22 cellular contexts compared by ENCODE assay signal in the genomic region with DNA sequence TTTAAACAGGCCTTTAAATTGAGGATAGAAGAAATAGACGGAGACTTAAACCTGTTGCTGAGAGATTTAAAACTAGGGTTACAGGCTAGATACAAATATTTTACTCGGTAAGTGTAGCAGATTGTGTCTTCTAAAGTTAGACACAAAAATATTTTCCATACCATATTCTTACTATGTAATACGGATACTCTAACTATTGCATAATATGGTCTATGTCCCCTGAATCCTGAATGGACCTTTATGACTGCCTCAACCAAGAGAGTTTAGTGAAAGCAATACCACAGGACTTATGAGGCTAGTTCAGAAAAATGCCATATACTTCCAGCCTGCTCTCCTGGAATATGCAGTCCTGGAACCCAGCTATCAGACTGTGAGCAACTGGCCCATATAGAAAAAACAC. TPM values are rescaled to one million over a fixed set of nuclear protein-coding genes. Genes with fewer than 3 reads are reported as not detected.
DNase-seq lines count a peak whose midpoint lies in the region; ATAC-seq, FAIRE-seq and TF ChIP-seq lines count a peak whose summit lies in the region.
"Had no signal": no experiment of that assay in that cellular context is flagged by ENCODE, and none has a peak within 500 bp of the region (broad histone marks: within the 10 kb centered on the region; RNA-seq: fewer than 3 reads in every experiment).

No MANE protein-coding gene starts in this region.

- peak overlapping the region; percentile 19 for H3K4me2 ChIP-seq in GM23248 (ENCODE audit: unreplicated experiment)
- no peak overlapping the region for H3K4me2 ChIP-seq in IMR-90 (ENCODE audit: low read depth, low read length)
- H3K4me2 ChIP-seq in K562 (ENCODE audit: insufficient read depth, low read length): no peak overlapping the region
- no peak overlapping the region for H3K4me2 ChIP-seq in smooth muscle cell
- H3K4me2 ChIP-seq: BLaER1, GM23338 had no signal

- H3K9ac ChIP-seq in GM23248 (no peak overlapping the region), IMR-90 (ENCODE audit: low read depth, low read length) (no peak overlapping the region), K562 (ENCODE audit: insufficient read depth in 1 of 2, low read depth in 2 of 2, low read length in 2 of 2) (no peak overlapping the region), smooth muscle cell (ENCODE audit: low read depth) (no peak overlapping the region)
- H3K9ac ChIP-seq: BLaER1 had no signal

- no peak overlapping the region for H2BK5ac ChIP-seq in IMR-90 (ENCODE audit: low read depth, low read length, poor library complexity, severe bottlenecking)

- no peaks in the 10 kb centered on the region for H3K79me1 ChIP-seq in IMR-90 (ENCODE audit: low read depth in 1 of 2, low read length in 2 of 2)

- H4K20me1 ChIP-seq in GM23248 (ENCODE audit: insufficient read depth): no peaks in the 10 kb centered on the region
- no peaks in the 10 kb centered on the region for H4K20me1 ChIP-seq in IMR-90 (ENCODE audit: insufficient read depth, low read length)
- no peaks in the 10 kb centered on the region for H4K20me1 ChIP-seq in K562 (replicated peaks; ENCODE audit: control insufficient read depth, insufficient read depth, low read length)
- H4K20me1 ChIP-seq in smooth muscle cell (ENCODE audit: low read depth): no peaks in the 10 kb centered on the region
- H4K20me1 ChIP-seq: BLaER1 had no signal

- H3K9me1 ChIP-seq in IMR-90 (ENCODE audit: insufficient read depth, low read length) (no peaks in the 10 kb centered on the region), K562 (ENCODE audit: control insufficient read depth, insufficient read depth, low read length) (no peaks in the 10 kb centered on the region)

- H4K8ac ChIP-seq in IMR-90 (ENCODE audit: low read depth in 2 of 2, low read length in 2 of 2): no peak overlapping the region

- no peak overlapping the region for H2AK9ac ChIP-seq in IMR-90 (replicated peaks; ENCODE audit: low read depth, low read length, poor library complexity)

- H3K23ac ChIP-seq in IMR-90 (ENCODE audit: low read depth, low read length): no peak overlapping the region

- no TSS peak for BruUV-seq in IMR-90 (replicated peaks; lab: Mats Ljungman, UMichigan)
- BruUV-seq in K562 (replicated peaks; lab: Mats Ljungman, UMichigan): no TSS peak

- H3K9me3 Mint-ChIP-seq in activated T-cell treated with anti-CD3 and anti-CD28 coated beads, Interleukin-2, amount 50 U/mL, for 24 hours: no peaks in the 10 kb centered on the region
- H3K9me3 Mint-ChIP-seq: CD4-positive, CD25-positive, alpha-beta regulatory T cell; CD8-positive, alpha-beta T cell; GM23338; H9; HFFc6 had no signal

- H4K91ac ChIP-seq in IMR-90 (ENCODE audit: insufficient read depth, low read depth, low read length): no peak overlapping the region

- no peak overlapping the region for H3K14ac ChIP-seq in IMR-90 (replicated peaks; ENCODE audit: low read depth, low read length)

- TF ChIP-seq CTCF in IMR-90 (conservative IDR thresholded peaks at IDR 0.05; ENCODE audit: low read depth, low read length) (no peak), K562 (IDR thresholded peaks at IDR 0.05 in 2 of 3, conservative IDR thresholded peaks at IDR 0.05 in 1 of 3; ENCODE audit: insufficient read depth in 2 of 3, low read depth in 1 of 3, low read length in 3 of 3) (no peak), smooth muscle cell (IDR thresholded peaks at IDR 0.05; ENCODE audit: borderline replicate concordance, insufficient read depth, poor library complexity, severe bottlenecking) (no peak)

- H3K18ac ChIP-seq in IMR-90 (ENCODE audit: low read depth, low read length): no peak overlapping the region

- TF ChIP-seq EP300 in K562 (IDR thresholded peaks at IDR 0.05; ENCODE audit: low read length): no peak

- no peak overlapping the region for H3K56ac ChIP-seq in IMR-90 (ENCODE audit: extremely low read depth, insufficient read depth, low read length)

- no peaks in the 10 kb centered on the region for H3K36me3 Mint-ChIP-seq in activated T-cell treated with anti-CD3 and anti-CD28 coated beads, Interleukin-2, amount 50 U/mL, for 24 hours (ENCODE audit: low read depth)
- H3K36me3 Mint-ChIP-seq: CD4-positive, CD25-positive, alpha-beta regulatory T cell; CD8-positive, alpha-beta T cell had no signal

- no peak overlapping the region for H3K4me3 ChIP-seq in GM23248
- H3K4me3 ChIP-seq in IMR-90 (ENCODE audit: insufficient read depth, low read depth, low read length): no peak overlapping the region
- H3K4me3 ChIP-seq in K562: no peak overlapping the region
- no peak overlapping the region for H3K4me3 ChIP-seq in smooth muscle cell
- H3K4me3 ChIP-seq: BLaER1, GM12878, GM23338 had no signal

- H3K9me2 ChIP-seq in GM23248 (ENCODE audit: insufficient read depth): 0 out of 2 replicates have a peak, but pooled peaks cover 3% of the 10 kb centered on the region

- H3K4ac ChIP-seq in IMR-90 (ENCODE audit: low read depth, low read length): no peak overlapping the region

- H3K4me1 ChIP-seq in GM23248 (ENCODE audit: insufficient read depth) (peaks cover 52% of the 10 kb centered on the region), IMR-90 (ENCODE audit: control insufficient read depth, insufficient read depth, low read length) (peaks cover 7% of the 10 kb centered on the region), K562 (replicated peaks in 1 of 2; ENCODE audit: control insufficient read depth in 2 of 2, insufficient read depth in 2 of 2, low read length in 2 of 2) (no peaks in the 10 kb centered on the region), smooth muscle cell (ENCODE audit: low read depth) (no peaks in the 10 kb centered on the region)

- no peak overlapping the region for H2BK20ac ChIP-seq in IMR-90 (ENCODE audit: low read depth, low read length)

- ATAC-seq in IMR-90 (ENCODE audit: low read depth) (no peak), K562 (no peak)
- ATAC-seq: CD8-positive, alpha-beta T cell; GM12878; GM23338; HCT116 had no signal

- H3K4me3 Mint-ChIP-seq in activated T-cell treated with anti-CD3 and anti-CD28 coated beads, Interleukin-2, amount 50 U/mL, for 24 hours: no peak overlapping the region
- H3K4me3 Mint-ChIP-seq: B cell; CD4-positive, CD25-positive, alpha-beta regulatory T cell; CD8-positive, alpha-beta T cell; GM23338; H9; HFFc6 had no signal

- H3K27ac ChIP-seq in GM23248 (peak overlapping the region; percentile 65), IMR-90 (ENCODE audit: insufficient read depth, low read length) (no peak overlapping the region), K562 (ENCODE audit: extremely low read depth, low read depth, low read length) (no peak overlapping the region), smooth muscle cell (ENCODE audit: low read depth) (no peak overlapping the region)
- H3K27ac ChIP-seq: BLaER1, C4-2B had no signal

- dilution Hi-C loops in IMR-90 (cut with HindIII; ENCODE audit: low sequenced_read_pairs, unreplicated experiment): no loop called here

- no peak for TF ChIP-seq POLR2A in IMR-90 (IDR thresholded peaks at IDR 0.05; ENCODE audit: low read depth, low read length)
- TF ChIP-seq POLR2A in K562 (conservative IDR thresholded peaks at IDR 0.05): no peak

- FAIRE-seq in K562 (lab: Jason Lieb, UNC): no peak
- FAIRE-seq: GM12878, GM18507 had no signal

- H2BK15ac ChIP-seq in IMR-90 (ENCODE audit: low read depth, low read length): no peak overlapping the region; the same call in 2 of the 3 replicates

- intact Hi-C loops in IMR-90 (cut with micrococcal nuclease) (no loop called here), K562 (cut with micrococcal nuclease) (no loop called here)

- TF ChIP-seq RAD21 in IMR-90 (IDR thresholded peaks at IDR 0.05; ENCODE audit: low read length): no peak
- TF ChIP-seq RAD21 in K562 (CRISPR knock-in tag; conservative IDR thresholded peaks at IDR 0.05 in 1 of 2, IDR thresholded peaks at IDR 0.05 in 1 of 2): no peak

- POLR2A ChIA-PET in IMR-90 (lab: Charles Lee; ENCODE audit: unreplicated experiment) (no interaction called here), K562 (lab: Yijun Ruan, JAX) (interaction anchor here (0.8 to 1.3 kb wide), 3 partner anchors 14 to 133 kb away, joined by 3 to 4 read pairs (median 3); no protein-coding TSS in a partner anchor)

- no peaks in the 10 kb centered on the region for H3K27me3 ChIP-seq in GM23248 (replicated peaks; ENCODE audit: insufficient read depth)
- H3K27me3 ChIP-seq in IMR-90 (ENCODE audit: control insufficient read depth, insufficient read depth, low read length): no peaks in the 10 kb centered on the region
- no peaks in the 10 kb centered on the region for H3K27me3 ChIP-seq in K562 (ENCODE audit: control insufficient read depth in 2 of 2, insufficient read depth in 2 of 2, low read length in 2 of 2)
- no peaks in the 10 kb centered on the region for H3K27me3 ChIP-seq in smooth muscle cell (ENCODE audit: low read depth)
- H3K27me3 ChIP-seq: BLaER1 had no signal

- in situ Hi-C loops in GM23248 (cut with MboI): no loop called here
- in situ Hi-C loops in IMR-90 (cut with MboI; ENCODE audit: low sequenced_read_pairs): no loop called here
- in situ Hi-C loops in K562 (cut with MboI): no loop called here

- no peaks in the 10 kb centered on the region for H3K9me3 ChIP-seq in GM23248 (ENCODE audit: low read depth)
- H3K9me3 ChIP-seq in IMR-90 (ENCODE audit: control insufficient read depth, insufficient read depth, low read length): no peaks in the 10 kb centered on the region
- H3K9me3 ChIP-seq in K562 (replicated peaks; ENCODE audit: control insufficient read depth, insufficient read depth, low read depth, low read length): no peaks in the 10 kb centered on the region
- H3K9me3 ChIP-seq in smooth muscle cell (replicated peaks; ENCODE audit: low read depth): no peaks in the 10 kb centered on the region
- H3K9me3 ChIP-seq: BLaER1, Caco-2 had no signal

- 65 to 69% methylated on average over 3 of the region's 3 CpGs for WGBS in GM23248 (ENCODE audit: low coverage in 1 of 2, low lambda C conversion rate in 2 of 2, missing lambda C conversion rate in 2 of 2), 2 experiments
- no CpG with 5 or more reads among the region's 3 CpGs for WGBS in IMR-90 (ENCODE audit: extremely low coverage in 2 of 2, insufficient read length in 1 of 2), 2 experiments
- WGBS in K562 (ENCODE audit: insufficient coverage, low coverage, missing lambda C conversion rate): 11% methylated on average over 3 of the region's 3 CpGs
- WGBS in smooth muscle cell (ENCODE audit: low lambda C conversion rate): 71% methylated on average over 3 of the region's 3 CpGs

- H3K4me1 Mint-ChIP-seq in activated T-cell treated with anti-CD3 and anti-CD28 coated beads, Interleukin-2, amount 50 U/mL, for 24 hours (ENCODE audit: low read depth): no peaks in the 10 kb centered on the region
- H3K4me1 Mint-ChIP-seq: B cell, GM23338, H9 had no signal

- no peaks in the 10 kb centered on the region for H3K36me3 ChIP-seq in GM23248 (ENCODE audit: low read depth)
- H3K36me3 ChIP-seq in IMR-90 (ENCODE audit: control insufficient read depth, insufficient read depth, low read length): no peaks in the 10 kb centered on the region
- no peaks in the 10 kb centered on the region for H3K36me3 ChIP-seq in K562 (ENCODE audit: control insufficient read depth, insufficient read depth, low read length)
- H3K36me3 ChIP-seq in smooth muscle cell (ENCODE audit: low read depth): no peaks in the 10 kb centered on the region
- H3K36me3 ChIP-seq: BLaER1 had no signal

- no peak overlapping the region for H3K27ac Mint-ChIP-seq in activated T-cell treated with anti-CD3 and anti-CD28 coated beads, Interleukin-2, amount 50 U/mL, for 24 hours
- H3K27ac Mint-ChIP-seq: B cell; CD4-positive, CD25-positive, alpha-beta regulatory T cell; CD8-positive, alpha-beta T cell; GM23338; H9; HFFc6 had no signal

- H2AK5ac ChIP-seq in IMR-90 (ENCODE audit: low read depth, low read length): no peak overlapping the region

- H2AFZ ChIP-seq in GM23248: no peak overlapping the region
- H2AFZ ChIP-seq in IMR-90 (replicated peaks; ENCODE audit: low read length, poor library complexity): no peak overlapping the region
- no peak overlapping the region for H2AFZ ChIP-seq in K562 (ENCODE audit: low read depth, low read length)
- H2AFZ ChIP-seq in smooth muscle cell (ENCODE audit: low read depth): peak overlapping the region; percentile 40
- H2AFZ ChIP-seq: GM23338 had no signal

- no peak overlapping the region for H4K5ac ChIP-seq in IMR-90 (ENCODE audit: low read depth, low read length)

- H3K79me2 ChIP-seq in GM23248 (ENCODE audit: insufficient read depth) (no peaks in the 10 kb centered on the region), K562 (ENCODE audit: control insufficient read depth, insufficient read depth, low read length) (no peaks in the 10 kb centered on the region), smooth muscle cell (ENCODE audit: low read depth) (no peaks in the 10 kb centered on the region)

- H3K27me3 Mint-ChIP-seq in activated T-cell treated with anti-CD3 and anti-CD28 coated beads, Interleukin-2, amount 50 U/mL, for 24 hours: peaks cover 5% of the 10 kb centered on the region
- H3K27me3 Mint-ChIP-seq: B cell had no signal

- no peak overlapping the region for H2BK120ac ChIP-seq in IMR-90 (ENCODE audit: low read depth, low read length)

- DNase-seq in GM23248: no peak
- DNase-seq in IMR-90: no peak
- no peak for DNase-seq in K562 (ENCODE audit: extremely low read depth in 1 of 4, low spot score in 3 of 4)
- no peak for DNase-seq in smooth muscle cell (lab: John Stamatoyannopoulos, UW; ENCODE audit: unreplicated experiment)
- DNase-seq in NCI-H1436 treated with DMSO at 0.1 percent for 48 hours (lab: John Stamatoyannopoulos, UW): no peak
- no peak for DNase-seq in activated T-cell treated with anti-CD3 and anti-CD28 coated beads, Interleukin-2, amount 50 U/mL, for 24 hours
- DNase-seq in DMS53 treated with DMSO at 0.1 percent for 48 hours (lab: John Stamatoyannopoulos, UW; ENCODE audit: unreplicated experiment): no peak
- DNase-seq: Caco-2; CD4-positive, CD25-positive, alpha-beta regulatory T cell; CD8-positive, alpha-beta T cell; DMS153; DMS79; GDM1; H9 had no signal

- peaks cover 42% of the 10 kb centered on the region for H3F3A ChIP-seq in GM23248 (ENCODE audit: insufficient read depth)
- H3F3A ChIP-seq in smooth muscle cell (ENCODE audit: low read depth): no peaks in the 10 kb centered on the region

- CTCF ChIA-PET in IMR-90 (lab: Yijun Ruan, JAX) (interaction anchor here (0.6 kb wide), 1 partner anchor 643 kb away, joined by 3 read pairs; no protein-coding TSS in a partner anchor), K562 (lab: Yijun Ruan, JAX; ENCODE audit: low intra/inter-chr PET ratio) (no interaction called here)

RNA-seq across cellular contexts. Expression of a gene that starts 13.4 kb away (rescaled TPM):
- total RNA-seq in GM23248 (2014; rRNA removed; shearing (Covaris generic)): 32.6 and 41.5 TPM in 2 replicates
- 32.5 and 32.9 TPM in 2 replicates for polyA plus RNA-seq in GM23248 (2016; fragmentation: Nextera tagmentation; extraction: Ambion mirVana)
- 83.3 and 91.9 TPM in 2 replicates for total RNA-seq in IMR-90 (2012; rRNA removed)
- polyA plus RNA-seq in IMR-90 (2012; rRNA removed): 49.7 and 54.0 TPM in 2 replicates
- 20.3 and 32.9 TPM in 2 replicates for polyA plus RNA-seq in IMR-90 (2012; cell fraction: cytosol; rRNA removed)
- 17.8 and 73.1 TPM in 2 replicates for polyA plus RNA-seq in IMR-90 (2012; cell fraction: nucleus; rRNA removed; ENCODE audit: low replicate concordance)
- 19.0 and 47.8 TPM in 2 replicates for total RNA-seq in K562 (2011; cell fraction: chromatin; rRNA removed; ENCODE audit: low replicate concordance)
- total RNA-seq in K562 (2011; cell fraction: nucleolus; rRNA removed): 12.1 and 15.0 TPM in 2 replicates
- 20.7 and 21.8 TPM in 2 replicates for total RNA-seq in K562 (2011; cell fraction: nucleoplasm; rRNA removed)
- 57.6 and 61.6 TPM in 2 replicates for total RNA-seq in K562 (2014; rRNA removed)
- total RNA-seq in K562 (2014; rRNA removed; fragmentation: Illumina TruSeq; extraction: Trizol): 53.8 and 61.6 TPM in 2 replicates
- total RNA-seq in K562 (2015; rRNA removed; fragmentation: Illumina TruSeq; extraction: Trizol): 40.9 and 43.8 TPM in 2 replicates
- total RNA-seq in K562 (2021): 52.1 and 58.0 TPM in 2 replicates
- 34.3 and 41.7 TPM in 2 replicates for polyA plus RNA-seq in K562 (2011; rRNA removed)
- polyA plus RNA-seq in K562 (2011; cell fraction: cytosol; rRNA removed): 13.8 and 21.1 TPM in 2 replicates
- 18.6 and 49.8 TPM in 2 replicates for polyA plus RNA-seq in K562 (2011; cell fraction: nucleus; rRNA removed)
- polyA plus RNA-seq in K562 (2012): 49.7 and 119 TPM in 2 replicates
- 54.6 and 56.3 TPM in 2 replicates for polyA plus RNA-seq in K562 (2014; fragmentation: Illumina TruSeq; extraction: Trizol)
- polyA plus RNA-seq in K562 (2014; fragmentation: Nextera tagmentation; extraction: Ambion mirVana): 10 to 100 TPM; 20.7 to 26.3 TPM
- polyA plus RNA-seq in K562 (2014; rRNA removed): 56.1 and 57.7 TPM in 2 replicates
- 27.7 and 33.4 TPM in 2 replicates for polyA minus RNA-seq in K562 (2011; rRNA and poly(A)+ RNA removed)
- 11.3 and 15.4 TPM in 2 replicates for polyA minus RNA-seq in K562 (2011; cell fraction: cytosol; rRNA and poly(A)+ RNA removed)
- polyA minus RNA-seq in K562 (2011; cell fraction: nucleus; rRNA and poly(A)+ RNA removed): 7.0 and 26.5 TPM in 2 replicates
- total RNA-seq in smooth muscle cell: 149 and 167 TPM in 2 replicates
- 74.6 and 107 TPM in 2 replicates for polyA plus RNA-seq in smooth muscle cell
